In the genomic region with DNA sequence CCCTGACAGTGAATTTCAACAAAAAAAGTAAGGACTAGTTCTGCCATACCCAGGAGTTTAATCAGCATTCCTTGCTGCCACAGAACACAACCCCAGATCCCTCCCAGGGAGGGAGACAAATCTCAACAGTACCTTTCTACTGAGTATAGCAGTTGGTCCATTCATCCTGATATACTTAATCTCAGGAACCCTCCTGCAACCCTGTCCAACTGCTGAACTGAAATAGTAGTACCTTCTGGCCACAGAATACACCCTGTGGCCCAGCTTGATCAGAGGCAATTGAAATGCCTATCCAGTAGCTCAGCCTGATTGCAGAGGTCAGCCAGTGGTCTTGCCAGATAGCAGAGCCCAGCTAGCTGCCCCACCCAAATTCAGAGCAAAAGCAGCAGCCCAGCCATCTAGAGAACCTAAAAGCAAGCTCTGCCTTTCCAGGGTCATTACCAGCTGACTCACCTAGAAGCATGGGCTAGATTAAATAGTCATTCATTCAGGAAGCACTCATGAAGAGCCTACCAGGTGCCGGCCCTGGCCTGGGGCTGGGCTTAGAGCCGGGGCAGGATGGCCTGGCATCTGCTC, we compare ENCODE assay signal across 2 cellular contexts.
TF ChIP-seq lines count a peak whose summit lies in the region.

No MANE protein-coding gene starts in this region.

TF ChIP-seq in A549, 52 proteins besides CTCF, POLR2A, EP300 and RAD21:
- TF ChIP-seq REST (IDR thresholded peaks at IDR 0.05) (peak; percentile 55; the same call in 1 of the 2 replicates), FOSB (CRISPR knock-in tag; IDR thresholded peaks at IDR 0.05) (no peak), HOXB13 (CRISPR knock-in tag; IDR thresholded peaks at IDR 0.05; ENCODE audit: low read depth) (no peak)

TF ChIP-seq in HEK293, 187 proteins besides CTCF, POLR2A, EP300 and RAD21 (continued from another document):
- TF ChIP-seq, protein P1, sequence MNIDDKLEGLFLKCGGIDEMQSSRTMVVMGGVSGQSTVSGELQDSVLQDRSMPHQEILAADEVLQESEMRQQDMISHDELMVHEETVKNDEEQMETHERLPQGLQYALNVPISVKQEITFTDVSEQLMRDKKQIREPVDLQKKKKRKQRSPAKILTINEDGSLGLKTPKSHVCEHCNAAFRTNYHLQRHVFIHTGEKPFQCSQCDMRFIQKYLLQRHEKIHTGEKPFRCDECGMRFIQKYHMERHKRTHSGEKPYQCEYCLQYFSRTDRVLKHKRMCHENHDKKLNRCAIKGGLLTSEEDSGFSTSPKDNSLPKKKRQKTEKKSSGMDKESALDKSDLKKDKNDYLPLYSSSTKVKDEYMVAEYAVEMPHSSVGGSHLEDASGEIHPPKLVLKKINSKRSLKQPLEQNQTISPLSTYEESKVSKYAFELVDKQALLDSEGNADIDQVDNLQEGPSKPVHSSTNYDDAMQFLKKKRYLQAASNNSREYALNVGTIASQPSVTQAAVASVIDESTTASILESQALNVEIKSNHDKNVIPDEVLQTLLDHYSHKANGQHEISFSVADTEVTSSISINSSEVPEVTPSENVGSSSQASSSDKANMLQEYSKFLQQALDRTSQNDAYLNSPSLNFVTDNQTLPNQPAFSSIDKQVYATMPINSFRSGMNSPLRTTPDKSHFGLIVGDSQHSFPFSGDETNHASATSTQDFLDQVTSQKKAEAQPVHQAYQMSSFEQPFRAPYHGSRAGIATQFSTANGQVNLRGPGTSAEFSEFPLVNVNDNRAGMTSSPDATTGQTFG (tag by site-specific recombination; IDR thresholded peaks at IDR 0.05; ENCODE audit: borderline replicate concordance): no peak
